ENCODE assay signal across 15 cellular contexts in genomic region chr21:43173438-43173837, GRCh38. TPM values are rescaled to one million over a fixed set of nuclear protein-coding genes. Genes with fewer than 3 reads are reported as not detected.
"Had no signal": no experiment of that assay in that cellular context is flagged by ENCODE, and none has a peak within 500 bp of the region (broad histone marks: within the 10 kb centered on the region; RNA-seq: fewer than 3 reads in every experiment).

No MANE protein-coding gene starts in this region.

RNA-seq across cellular contexts. Expression of gene CRYAA, which starts 4.6 kb away (rescaled TPM):
- total RNA-seq: activated B cell treated with CpG ODN at 0.5 μM for 24 hours; activated CD8-positive, alpha-beta memory T cell treated with anti-CD3 and anti-CD28 coated beads for 36 hours; esophagus mucosa; foreskin keratinocyte; heart left ventricle; kidney; left colon; lower leg skin; natural killer cell; omental fat pad; pulmonary artery endothelial cell; right atrium auricular region; smooth muscle cell; vagina had no signal
- polyA plus RNA-seq: foreskin keratinocyte, heart left ventricle, immature natural killer cell, smooth muscle cell had no signal
